ENCODE assay signal across 8 cellular contexts in the genomic region with DNA sequence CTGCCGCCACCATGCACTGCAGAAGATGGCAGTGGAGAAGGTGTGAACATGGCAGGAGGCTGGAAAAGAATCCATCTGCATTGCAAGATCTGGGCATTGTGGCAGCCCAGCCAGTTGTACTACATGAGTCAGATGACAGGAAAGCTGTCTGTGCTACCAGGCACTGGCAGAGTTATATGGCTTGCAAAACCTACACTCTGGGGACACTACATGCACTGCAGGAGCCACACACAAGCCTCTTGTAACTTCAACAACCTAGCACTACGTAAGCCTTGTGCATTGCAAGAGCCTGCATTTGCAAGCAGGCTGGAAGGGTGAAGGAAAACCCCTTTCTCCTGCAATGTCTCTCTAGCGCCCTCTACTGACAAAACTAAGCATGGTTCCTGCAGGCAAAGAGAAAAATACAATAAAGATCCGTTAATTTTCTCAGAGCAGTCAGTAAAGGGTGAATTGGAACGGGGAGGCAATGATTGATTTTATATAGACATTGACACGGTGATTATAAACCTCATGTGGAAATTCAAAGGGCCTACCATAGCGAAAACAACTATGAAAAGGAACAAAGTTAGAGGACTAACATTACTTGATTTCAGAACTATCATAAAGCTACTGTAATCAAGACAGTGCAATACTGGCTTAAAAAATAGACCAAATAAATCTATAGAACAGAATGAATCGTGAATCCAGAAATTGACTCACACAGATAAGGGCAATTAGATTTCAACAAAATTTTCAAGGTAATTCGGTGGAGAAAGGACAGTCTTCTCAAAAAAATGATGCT. TPM values are rescaled to one million over a fixed set of nuclear protein-coding genes. Genes with fewer than 3 reads are reported as not detected.
A peak's percentile ranks its signal among the peaks of the same experiment; 100 is the strongest.
DNase-seq lines count a peak whose midpoint lies in the region; ATAC-seq, FAIRE-seq and TF ChIP-seq lines count a peak whose summit lies in the region.

No MANE protein-coding gene starts in this region.

- H3K9me2 ChIP-seq in Karpas-422 (replicated peaks; ENCODE audit: insufficient read depth, low read length): no peaks in the 10 kb centered on the region

- no peaks in the 10 kb centered on the region for H3K79me2 ChIP-seq in Karpas-422 (ENCODE audit: low read length)

- FAIRE-seq in frontal cortex (lab: Jason Lieb, UNC): no peak

- peak; percentile 84 for ATAC-seq in GM21825 (IDR thresholded peaks at IDR 0.05; ENCODE audit: unreplicated experiment)
- peak; percentile 63 to 71 for ATAC-seq in activated naive CD4-positive, alpha-beta T cell treated with anti-CD3 and anti-CD28 coated beads, Interleukin-2, amount 50 U/mL, for 72 hours

- no peaks in the 10 kb centered on the region for H3K36me3 Mint-ChIP-seq in activated naive CD4-positive, alpha-beta T cell treated with anti-CD3 and anti-CD28 coated beads, Interleukin-2, amount 50 U/mL, for 72 hours

- H3K36me3 ChIP-seq in Karpas-422 (ENCODE audit: insufficient read depth, low read length): no peaks in the 10 kb centered on the region
- no peaks in the 10 kb centered on the region for H3K36me3 ChIP-seq in cardiac muscle cell

- H3K27ac Mint-ChIP-seq in activated naive CD4-positive, alpha-beta T cell treated with anti-CD3 and anti-CD28 coated beads, Interleukin-2, amount 50 U/mL, for 72 hours: no peak overlapping the region

- no peaks in the 10 kb centered on the region for H4K20me1 ChIP-seq in Karpas-422 (ENCODE audit: insufficient read depth, low read depth, low read length)

- peak; percentile 79 for DNase-seq in GDM1 (lab: John Stamatoyannopoulos, UW)
- peak; percentile 88 for DNase-seq in Karpas-422
- DNase-seq in SHP77 treated with DMSO at 0.1 percent for 48 hours (lab: John Stamatoyannopoulos, UW): peak; percentile 53
- peak in 1 of 2 donors; percentile 71 for DNase-seq in activated naive CD4-positive, alpha-beta T cell treated with anti-CD3 and anti-CD28 coated beads, Interleukin-2, amount 50 U/mL, for 72 hours (ENCODE audit: low spot score in 2 of 2)
- DNase-seq in cardiac muscle cell (ENCODE audit: low read depth in 1 of 2, low spot score in 1 of 2): peak; percentile 85
- peak; percentile 71 for DNase-seq in putamen (ENCODE audit: low spot score)
- DNase-seq in frontal cortex (ENCODE audit: low spot score in 2 of 2): no peak

- H3K4me1 ChIP-seq in Karpas-422 (ENCODE audit: low read length): no peaks in the 10 kb centered on the region
- peaks cover 10% of the 10 kb centered on the region for H3K4me1 ChIP-seq in cardiac muscle cell (ENCODE audit: low read depth)

- no peak overlapping the region for H2AFZ ChIP-seq in Karpas-422 (ENCODE audit: low read length)

- no peaks in the 10 kb centered on the region for H3K9me3 Mint-ChIP-seq in activated naive CD4-positive, alpha-beta T cell treated with anti-CD3 and anti-CD28 coated beads, Interleukin-2, amount 50 U/mL, for 72 hours

- H3K9me3 ChIP-seq in Karpas-422 (ENCODE audit: low read length) (no peaks in the 10 kb centered on the region), cardiac muscle cell (ENCODE audit: low read depth) (no peaks in the 10 kb centered on the region)

- H3K27me3 ChIP-seq in Karpas-422 (ENCODE audit: low read length) (0 out of 2 replicates have a peak, but pooled peaks cover 2% of the 10 kb centered on the region), cardiac muscle cell (no peaks in the 10 kb centered on the region)

- peak; percentile 98 for TF ChIP-seq CTCF in cardiac muscle cell (IDR thresholded peaks at IDR 0.05; ENCODE audit: low read depth, low read length)

- H3K4me2 ChIP-seq in Karpas-422 (ENCODE audit: low read depth, low read length, poor library complexity, severe bottlenecking): no peak overlapping the region

- H3K4me3 ChIP-seq in Karpas-422 (ENCODE audit: low read length) (no peak overlapping the region), cardiac muscle cell (no peak overlapping the region)

- H3K27ac ChIP-seq in Karpas-422 (ENCODE audit: low read length) (no peak overlapping the region), cardiac muscle cell (no peak overlapping the region)

- no peak overlapping the region for H3K9ac ChIP-seq in Karpas-422 (ENCODE audit: low read length)

RNA-seq across cellular contexts. Expression of gene DYNLT5, which starts 26.2 kb away (rescaled TPM):
- not detected in 2 replicates for total RNA-seq in Karpas-422 (2014; rRNA removed; shearing (Covaris generic); ENCODE audit: low replicate concordance)
- not detected for total RNA-seq in activated naive CD4-positive, alpha-beta T cell treated with anti-CD3 and anti-CD28 coated beads, Interleukin-2, amount 50 U/mL, for 72 hours
- 13.2 and 28.6 TPM in 2 replicates for total RNA-seq in cardiac muscle cell
- 5.3 and 16.9 TPM in 2 replicates for polyA plus RNA-seq in cardiac muscle cell
- total RNA-seq in frontal cortex: 1.2 TPM

Comparison
In these comparisons a context has a peak if more than half of its experiments do, and no peak if none do; other contexts are left out.
1. DNase-seq: peak in GDM1 (single experiment), Karpas-422 (single experiment), SHP77 treated with DMSO at 0.1 percent for 48 hours (single experiment), cardiac muscle cell (2 of 2) and putamen (single experiment); none in frontal cortex (0 of 2).